8 cellular contexts compared by ENCODE assay signal in genomic region chr5:181160144-181160754, GRCh38. TPM values are rescaled to one million over a fixed set of nuclear protein-coding genes. Genes with fewer than 3 reads are reported as not detected.
DNase-seq lines count a peak whose midpoint lies in the region; ATAC-seq and TF ChIP-seq lines count a peak whose summit lies in the region.

No MANE protein-coding gene starts in this region.

- ATAC-seq in HG02852 (IDR thresholded peaks at IDR 0.05; ENCODE audit: unreplicated experiment) (peak; percentile 47), left cardiac atrium (peak; percentile 27 to 59)

- H3K36me3 ChIP-seq in SJCRH30, result no peaks in the 10 kb centered on the region

- peak overlapping the region; percentile 62 for H3K27ac ChIP-seq in SJCRH30

- TF ChIP-seq CTCF in GM13977 (IDR thresholded peaks at IDR 0.05; ENCODE audit: extremely low read depth, insufficient read depth, missing control alignments), result no peak

- H3K27me3 ChIP-seq in SJCRH30, result no peaks in the 10 kb centered on the region

- H3K4me3 Mint-ChIP-seq in activated naive CD4-positive, alpha-beta T cell treated with anti-CD3 and anti-CD28 coated beads for 36 hours, result peak overlapping the region; percentile 60

- peaks cover 18% of the 10 kb centered on the region for H3K27me3 Mint-ChIP-seq in activated naive CD4-positive, alpha-beta T cell treated with anti-CD3 and anti-CD28 coated beads for 36 hours (ENCODE audit: low read depth)

- CTCF ChIA-PET in activated naive CD4-positive, alpha-beta T cell treated with anti-CD3 and anti-CD28 coated beads for 36 hours (lab: Charles Lee), result interaction anchor here (0.9 to 1.5 kb wide), 4 partner anchors 21 to 330 kb away, joined by 3 to 5 read pairs (median 4); partner anchors contain the start of gene TRIM7

- peak overlapping the region; percentile 72 for H3K27ac Mint-ChIP-seq in activated naive CD4-positive, alpha-beta T cell treated with anti-CD3 and anti-CD28 coated beads for 36 hours

- DNase-seq in GM13977 (ENCODE audit: low spot score) (peak; percentile 77), SJCRH30 (peak; percentile 75 to 77), left cardiac atrium (peak; percentile 48), skeletal muscle cell (ENCODE audit: low read depth) (no peak), HK-2 (ENCODE audit: unreplicated experiment) (no peak), NCI-H128 (lab: John Stamatoyannopoulos, UW; ENCODE audit: unreplicated experiment) (no peak)
- DNase-seq in activated naive CD4-positive, alpha-beta T cell treated with anti-CD3 and anti-CD28 coated beads for 36 hours, result peak; percentile 92

- peak overlapping the region; percentile 67 for H3K4me3 ChIP-seq in SJCRH30
- H3K4me3 ChIP-seq in skeletal muscle cell (ENCODE audit: low read depth, low read length), result peak overlapping the region; percentile 44

- intact Hi-C loops in activated naive CD4-positive, alpha-beta T cell treated with anti-CD3 and anti-CD28 coated beads for 36 hours (cut with micrococcal nuclease), result loop anchor here (1.0 to 2.0 kb wide), 5 partner anchors 28 to 351 kb away; partner anchors contain the start of genes TRIM41 and ZFP62
- intact Hi-C loops in left cardiac atrium (cut with DNase I), result no loop called here

- H3K36me3 Mint-ChIP-seq in activated naive CD4-positive, alpha-beta T cell treated with anti-CD3 and anti-CD28 coated beads for 36 hours (ENCODE audit: low read depth), result no peaks in the 10 kb centered on the region

- peaks cover 36% of the 10 kb centered on the region for H3K4me1 Mint-ChIP-seq in activated naive CD4-positive, alpha-beta T cell treated with anti-CD3 and anti-CD28 coated beads for 36 hours (ENCODE audit: low read depth)

- peaks cover 11% of the 10 kb centered on the region for H3K4me1 ChIP-seq in SJCRH30

- H3K9me3 Mint-ChIP-seq in activated naive CD4-positive, alpha-beta T cell treated with anti-CD3 and anti-CD28 coated beads for 36 hours, result no peaks in the 10 kb centered on the region

- no peaks in the 10 kb centered on the region for H3K9me3 ChIP-seq in SJCRH30 (replicated peaks)

- in situ Hi-C loops in GM13977 (cut with MboI; ENCODE audit: low pct_unique_long_range_greater_than_20kb, low sequenced_read_pairs, unreplicated experiment), result no loop called here

RNA-seq across cellular contexts. Expression of gene OR2V2, which starts 12.9 kb away (rescaled TPM):
- not detected in 2 replicates for total RNA-seq in SJCRH30 (2014; rRNA removed; shearing (Covaris generic))
- not detected for total RNA-seq in activated naive CD4-positive, alpha-beta T cell treated with anti-CD3 and anti-CD28 coated beads for 36 hours
- not detected for total RNA-seq in left cardiac atrium

RNA-seq across cellular contexts. Expression of gene OR2V1, which starts 29.3 kb away (rescaled TPM):
- total RNA-seq in SJCRH30 (2014; rRNA removed; shearing (Covaris generic)), result 0.10 TPM in 1 of 2 replicates, not detected in the other
- total RNA-seq in activated naive CD4-positive, alpha-beta T cell treated with anti-CD3 and anti-CD28 coated beads for 36 hours, result not detected
- total RNA-seq in left cardiac atrium, result not detected

RNA-seq across cellular contexts. Expression of gene TRIM7, which starts 44.7 kb away (rescaled TPM):
- total RNA-seq in SJCRH30 (2014; rRNA removed; shearing (Covaris generic)), result 6.9 and 9.0 TPM in 2 replicates
- 1 to 10 TPM; 1.6 to 1.8 TPM for total RNA-seq in activated naive CD4-positive, alpha-beta T cell treated with anti-CD3 and anti-CD28 coated beads for 36 hours
- total RNA-seq in left cardiac atrium, result 1 to 10 TPM; 5.9 to 9.0 TPM

Comparison
In these comparisons a context has a peak if more than half of its experiments do, and no peak if none do; other contexts are left out.
1. DNase-seq: peak in GM13977 (single experiment), SJCRH30 (2 of 2), activated naive CD4-positive, alpha-beta T cell treated with anti-CD3 and anti-CD28 coated beads for 36 hours (single experiment) and left cardiac atrium (single experiment); none in skeletal muscle cell (single experiment), HK-2 (single experiment) and NCI-H128 (single experiment).